In genomic region chr4:148043990-148044645, GRCh38 we compare ENCODE assay signal across 16 cellular contexts.
DNase-seq lines count a peak whose midpoint lies in the region; ATAC-seq and TF ChIP-seq lines count a peak whose summit lies in the region.
"Had no signal": no experiment of that assay in that cellular context is flagged by ENCODE, and none has a peak within 500 bp of the region (broad histone marks: within the 10 kb centered on the region; RNA-seq: fewer than 3 reads in every experiment).

No MANE protein-coding gene starts in this region.

- H3K9me3 Mint-ChIP-seq in stimulated activated naive B cell treated with anti-CD40 and anti-IgM and Interleukin-4, amounts not matched to agents 10 μg/mL and 1 μg/mL and 100 μg/mL, for 72 hours: no peaks in the 10 kb centered on the region

- TF ChIP-seq POLR2A in body of pancreas (IDR thresholded peaks at IDR 0.05): no peak

- peaks cover 0 to 48% (median 13%) of the 10 kb centered on the region in 9 donors for H3K4me1 ChIP-seq in heart right ventricle
- H3K4me1 ChIP-seq in body of pancreas: no peaks in the 10 kb centered on the region

- DNase-seq in heart right ventricle (peak; percentile 72 to 78), GM20000 (ENCODE audit: low spot score) (no peak), body of pancreas (no peak), COR-L47 (lab: John Stamatoyannopoulos, UW) (no peak)
- no peak for DNase-seq in stimulated activated naive B cell treated with anti-CD40 and anti-IgM and Interleukin-4, amounts not matched to agents 10 μg/mL and 1 μg/mL and 100 μg/mL, for 72 hours
- DNase-seq: activated CD8-positive, alpha-beta memory T cell treated with anti-CD3 and anti-CD28 coated beads for 24 hours; activated gamma-delta T cell treated with Interleukin-2 at 50 U/mL for 16 hours; islet precursor cell; NCI-H187 treated with DMSO at 0.1 percent for 48 hours; NCI-H82; stimulated activated CD4-positive, alpha-beta T cell treated with anti-CD3 and anti-CD28 coated beads, Interleukin-4, amount 100 ng/mL, for 4 hours; stimulated activated naive CD4-positive, alpha-beta T cell treated with Interleukin-2 at 50 U/mL for 16 hours had no signal

- no peaks in the 10 kb centered on the region for H3K27me3 ChIP-seq in heart right ventricle
- no peaks in the 10 kb centered on the region for H3K27me3 ChIP-seq in body of pancreas

- ATAC-seq in GM19455 (IDR thresholded peaks at IDR 0.05; ENCODE audit: unreplicated experiment): peak; percentile 12
- peak; percentile 10 for ATAC-seq in HG03354 (IDR thresholded peaks at IDR 0.05; ENCODE audit: poor library complexity, severe bottlenecking, unreplicated experiment)
- peak; percentile 87 to 97 (median 94) for ATAC-seq in heart right ventricle
- ATAC-seq in stimulated activated naive B cell treated with anti-CD40 and anti-IgM and Interleukin-4, amounts not matched to agents 10 μg/mL and 1 μg/mL and 100 μg/mL, for 72 hours (replicated peaks): peak; percentile 9 to 31
- no peak for ATAC-seq in body of pancreas

- H3K4me3 ChIP-seq in heart right ventricle (peak overlapping the region in 3 of 10 donors; percentile 5 to 14 (median 7)), body of pancreas (no peak overlapping the region)

- H3K36me3 ChIP-seq in heart right ventricle (peaks cover 0 to 19% (median 0%) of the 10 kb centered on the region in 9 donors), body of pancreas (replicated peaks in 1 of 2; ENCODE audit: insufficient read depth in 1 of 2, low read depth in 2 of 2) (no peaks in the 10 kb centered on the region)

- no peaks in the 10 kb centered on the region for H3K27me3 Mint-ChIP-seq in stimulated activated naive B cell treated with anti-CD40 and anti-IgM and Interleukin-4, amounts not matched to agents 10 μg/mL and 1 μg/mL and 100 μg/mL, for 72 hours

- WGBS in heart right ventricle, 2 donors: 46 to 65% methylated on average over 4 of the region's 4 CpGs
- WGBS in body of pancreas, 2 donors: 91 to 92% methylated on average over 4 of the region's 4 CpGs

- no peak for TF ChIP-seq CTCF in heart right ventricle (IDR thresholded peaks at IDR 0.05)
- TF ChIP-seq CTCF in GM20000 (IDR thresholded peaks at IDR 0.05; ENCODE audit: extremely low read depth, missing control alignments): no peak
- no peak for TF ChIP-seq CTCF in body of pancreas (IDR thresholded peaks at IDR 0.05)

- no peaks in the 10 kb centered on the region for H3K36me3 Mint-ChIP-seq in stimulated activated naive B cell treated with anti-CD40 and anti-IgM and Interleukin-4, amounts not matched to agents 10 μg/mL and 1 μg/mL and 100 μg/mL, for 72 hours

- H3K4me1 Mint-ChIP-seq in stimulated activated naive B cell treated with anti-CD40 and anti-IgM and Interleukin-4, amounts not matched to agents 10 μg/mL and 1 μg/mL and 100 μg/mL, for 72 hours: peaks cover 8 to 13% of the 10 kb centered on the region in 2 donors

- no peak overlapping the region for H3K4me3 Mint-ChIP-seq in stimulated activated naive B cell treated with anti-CD40 and anti-IgM and Interleukin-4, amounts not matched to agents 10 μg/mL and 1 μg/mL and 100 μg/mL, for 72 hours

- H3K9me3 ChIP-seq in heart right ventricle (no peaks in the 10 kb centered on the region), body of pancreas (no peaks in the 10 kb centered on the region)

- intact Hi-C loops in heart right ventricle (cut with DNase I) (no loop called here), body of pancreas (cut with DNase I) (no loop called here)

- H3K27ac ChIP-seq in heart right ventricle (peak overlapping the region; percentile 59 to 92 (median 84)), body of pancreas (no peak overlapping the region)
- H3K27ac ChIP-seq: C4-2B, HL-60 had no signal

- no peak overlapping the region for H3K27ac Mint-ChIP-seq in stimulated activated naive B cell treated with anti-CD40 and anti-IgM and Interleukin-4, amounts not matched to agents 10 μg/mL and 1 μg/mL and 100 μg/mL, for 72 hours

Comparison
In these comparisons a context has a peak if more than half of its experiments do, and no peak if none do; other contexts are left out.
1. DNase-seq: peak in heart right ventricle (2 of 2); none in stimulated activated naive B cell treated with anti-CD40 and anti-IgM and Interleukin-4, amounts not matched to agents 10 μg/mL and 1 μg/mL and 100 μg/mL, for 72 hours (single experiment), GM20000 (single experiment), body of pancreas (0 of 4) and COR-L47 (single experiment).
2. H3K27ac ChIP-seq: peak in heart right ventricle (10 of 10); none in body of pancreas (0 of 4).